14 cellular contexts compared by ENCODE assay signal in genomic region chr4:98746936-98747658, GRCh38.
A peak's percentile ranks its signal among the peaks of the same experiment; 100 is the strongest.
DNase-seq lines count a peak whose midpoint lies in the region; ATAC-seq and TF ChIP-seq lines count a peak whose summit lies in the region.
"Had no signal": no experiment of that assay in that cellular context is flagged by ENCODE, and none has a peak within 500 bp of the region (broad histone marks: within the 10 kb centered on the region; RNA-seq: fewer than 3 reads in every experiment).

No MANE protein-coding gene starts in this region.

- H3K4me3 ChIP-seq in choroid plexus epithelial cell (ENCODE audit: low read depth, low read length) (no peak overlapping the region), vagina (no peak overlapping the region), prostate gland (no peak overlapping the region)
- H3K4me3 ChIP-seq: BLaER1 treated with 17β-estradiol and CSF1 and Interleukin-3, amounts not matched to agents 10 nM and 100 nM; heart right ventricle; suprapubic skin had no signal

- 68% methylated on average over 8 of the region's 8 CpGs for WGBS in prostate gland

- no peaks in the 10 kb centered on the region for H3K9me3 Mint-ChIP-seq in mesothelial cell of epicardium

- H3K27me3 ChIP-seq in vagina (no peaks in the 10 kb centered on the region), prostate gland (replicated peaks; ENCODE audit: insufficient read depth) (no peaks in the 10 kb centered on the region)
- H3K27me3 ChIP-seq: BLaER1 treated with 17β-estradiol and CSF1 and Interleukin-3, amounts not matched to agents 10 nM and 100 nM; heart right ventricle; suprapubic skin had no signal

- intact Hi-C loops in vagina (cut with DNase I) (loop anchor here (5.0 kb wide), 1 partner anchor 1135 kb away; no protein-coding TSS in a partner anchor), prostate gland (cut with DNase I) (no loop called here)

- no peak overlapping the region for H3K27ac ChIP-seq in vagina
- no peak overlapping the region for H3K27ac ChIP-seq in prostate gland
- H3K27ac ChIP-seq: BLaER1 treated with 17β-estradiol and CSF1 and Interleukin-3, amounts not matched to agents 10 nM and 100 nM; heart right ventricle; suprapubic skin had no signal

- H3K9me3 ChIP-seq in vagina = no peaks in the 10 kb centered on the region
- no peaks in the 10 kb centered on the region for H3K9me3 ChIP-seq in prostate gland
- H3K9me3 ChIP-seq: BLaER1 treated with 17β-estradiol and CSF1 and Interleukin-3, amounts not matched to agents 10 nM and 100 nM; heart right ventricle; suprapubic skin had no signal

- no peaks in the 10 kb centered on the region for H3K27me3 Mint-ChIP-seq in mesothelial cell of epicardium (ENCODE audit: low read depth)

- peak overlapping the region; percentile 82 for H3K27ac Mint-ChIP-seq in mesothelial cell of epicardium

- no peaks in the 10 kb centered on the region for H3K36me3 ChIP-seq in vagina
- H3K36me3 ChIP-seq in prostate gland = no peaks in the 10 kb centered on the region
- H3K36me3 ChIP-seq: BLaER1 treated with 17β-estradiol and CSF1 and Interleukin-3, amounts not matched to agents 10 nM and 100 nM; heart right ventricle; suprapubic skin had no signal

- TF ChIP-seq POLR2A in vagina (IDR thresholded peaks at IDR 0.05) = no peak
- TF ChIP-seq POLR2A in prostate gland (IDR thresholded peaks at IDR 0.05) = no peak

- TF ChIP-seq CTCF in choroid plexus epithelial cell (conservative IDR thresholded peaks at IDR 0.05; ENCODE audit: low read depth, low read length) (no peak), mesothelial cell of epicardium (IDR thresholded peaks at IDR 0.05; ENCODE audit: unreplicated experiment) (no peak), vagina (IDR thresholded peaks at IDR 0.05) (no peak), prostate gland (IDR thresholded peaks at IDR 0.05) (no peak)

- DNase-seq in NCI-H82 treated with DMSO at 0.1 percent for 48 hours (lab: John Stamatoyannopoulos, UW; ENCODE audit: unreplicated experiment) = peak; percentile 76
- DNase-seq in choroid plexus epithelial cell (ENCODE audit: low read depth) = peak; percentile 40
- DNase-seq in mesothelial cell of epicardium (ENCODE audit: low spot score in 2 of 2, unreplicated experiment in 2 of 2) = no peak
- DNase-seq in stromal cell of bone marrow (ENCODE audit: low read depth) = peak; percentile 12
- DNase-seq in vagina (ENCODE audit: extremely low spot score in 2 of 2) = no peak
- DNase-seq in prostate gland (ENCODE audit: low spot score) = no peak
- DNase-seq: DMS79, H7, heart right ventricle, NCI-H2081, NCI-H526 treated with DMSO at 0.1 percent for 48 hours had no signal

- H3K4me3 Mint-ChIP-seq in mesothelial cell of epicardium = no peak overlapping the region

- ATAC-seq in GM19463 (IDR thresholded peaks at IDR 0.05; ENCODE audit: unreplicated experiment) = no peak
- ATAC-seq: heart right ventricle had no signal

- H3K4me1 ChIP-seq in vagina (no peaks in the 10 kb centered on the region), prostate gland (replicated peaks) (no peaks in the 10 kb centered on the region)
- H3K4me1 ChIP-seq: heart right ventricle, suprapubic skin had no signal

- no peaks in the 10 kb centered on the region for H3K36me3 Mint-ChIP-seq in mesothelial cell of epicardium

- H3K4me1 Mint-ChIP-seq in mesothelial cell of epicardium = peaks cover 23% of the 10 kb centered on the region

Comparison
In these comparisons a context has a peak if more than half of its experiments do, and no peak if none do; other contexts are left out.
1. DNase-seq: peak in NCI-H82 treated with DMSO at 0.1 percent for 48 hours (single experiment), choroid plexus epithelial cell (single experiment) and stromal cell of bone marrow (single experiment); none in mesothelial cell of epicardium (0 of 2), vagina (0 of 2) and prostate gland (single experiment).